In the genomic region with DNA sequence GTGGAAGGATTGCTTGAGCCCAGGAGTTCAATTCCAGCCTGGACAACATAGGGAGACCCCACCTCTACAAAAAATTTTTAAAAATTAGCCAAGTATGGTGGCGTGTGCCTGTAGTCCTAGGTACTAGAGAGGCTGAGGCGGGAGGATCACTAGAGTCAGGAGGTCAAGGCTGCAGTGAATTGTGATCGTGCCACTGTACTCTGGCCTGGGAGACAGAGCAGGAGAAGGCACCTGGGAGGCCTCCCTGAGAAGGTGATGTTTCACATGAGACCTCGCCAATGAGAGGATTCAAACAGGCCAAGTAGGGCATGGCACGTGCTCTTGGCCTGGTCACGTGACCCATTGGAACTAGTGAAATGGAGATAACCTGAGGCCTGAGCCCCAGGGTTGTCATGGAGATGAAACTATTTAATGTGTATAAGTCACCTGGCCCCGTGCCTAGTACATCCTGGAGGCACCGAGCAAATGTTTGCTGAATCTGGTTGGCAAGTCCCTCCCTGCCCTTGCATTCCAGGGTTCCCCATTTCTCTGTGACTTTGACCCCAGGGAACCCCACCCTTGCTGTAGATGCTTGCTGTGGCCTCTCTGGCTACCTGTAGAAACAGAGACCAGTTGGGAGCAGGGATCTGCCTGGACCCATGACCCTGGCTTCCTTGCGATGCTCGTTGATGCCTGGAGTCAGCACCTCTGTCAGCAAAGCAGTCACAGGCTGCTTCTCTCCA, we compare ENCODE assay signal across 1 cellular context.
TF ChIP-seq lines count a peak whose summit lies in the region.

No MANE protein-coding gene starts in this region.

TF ChIP-seq in HepG2, 621 proteins besides CTCF, POLR2A, EP300 and RAD21 (continued from another document and continues in another):
- TF ChIP-seq, protein P1, sequence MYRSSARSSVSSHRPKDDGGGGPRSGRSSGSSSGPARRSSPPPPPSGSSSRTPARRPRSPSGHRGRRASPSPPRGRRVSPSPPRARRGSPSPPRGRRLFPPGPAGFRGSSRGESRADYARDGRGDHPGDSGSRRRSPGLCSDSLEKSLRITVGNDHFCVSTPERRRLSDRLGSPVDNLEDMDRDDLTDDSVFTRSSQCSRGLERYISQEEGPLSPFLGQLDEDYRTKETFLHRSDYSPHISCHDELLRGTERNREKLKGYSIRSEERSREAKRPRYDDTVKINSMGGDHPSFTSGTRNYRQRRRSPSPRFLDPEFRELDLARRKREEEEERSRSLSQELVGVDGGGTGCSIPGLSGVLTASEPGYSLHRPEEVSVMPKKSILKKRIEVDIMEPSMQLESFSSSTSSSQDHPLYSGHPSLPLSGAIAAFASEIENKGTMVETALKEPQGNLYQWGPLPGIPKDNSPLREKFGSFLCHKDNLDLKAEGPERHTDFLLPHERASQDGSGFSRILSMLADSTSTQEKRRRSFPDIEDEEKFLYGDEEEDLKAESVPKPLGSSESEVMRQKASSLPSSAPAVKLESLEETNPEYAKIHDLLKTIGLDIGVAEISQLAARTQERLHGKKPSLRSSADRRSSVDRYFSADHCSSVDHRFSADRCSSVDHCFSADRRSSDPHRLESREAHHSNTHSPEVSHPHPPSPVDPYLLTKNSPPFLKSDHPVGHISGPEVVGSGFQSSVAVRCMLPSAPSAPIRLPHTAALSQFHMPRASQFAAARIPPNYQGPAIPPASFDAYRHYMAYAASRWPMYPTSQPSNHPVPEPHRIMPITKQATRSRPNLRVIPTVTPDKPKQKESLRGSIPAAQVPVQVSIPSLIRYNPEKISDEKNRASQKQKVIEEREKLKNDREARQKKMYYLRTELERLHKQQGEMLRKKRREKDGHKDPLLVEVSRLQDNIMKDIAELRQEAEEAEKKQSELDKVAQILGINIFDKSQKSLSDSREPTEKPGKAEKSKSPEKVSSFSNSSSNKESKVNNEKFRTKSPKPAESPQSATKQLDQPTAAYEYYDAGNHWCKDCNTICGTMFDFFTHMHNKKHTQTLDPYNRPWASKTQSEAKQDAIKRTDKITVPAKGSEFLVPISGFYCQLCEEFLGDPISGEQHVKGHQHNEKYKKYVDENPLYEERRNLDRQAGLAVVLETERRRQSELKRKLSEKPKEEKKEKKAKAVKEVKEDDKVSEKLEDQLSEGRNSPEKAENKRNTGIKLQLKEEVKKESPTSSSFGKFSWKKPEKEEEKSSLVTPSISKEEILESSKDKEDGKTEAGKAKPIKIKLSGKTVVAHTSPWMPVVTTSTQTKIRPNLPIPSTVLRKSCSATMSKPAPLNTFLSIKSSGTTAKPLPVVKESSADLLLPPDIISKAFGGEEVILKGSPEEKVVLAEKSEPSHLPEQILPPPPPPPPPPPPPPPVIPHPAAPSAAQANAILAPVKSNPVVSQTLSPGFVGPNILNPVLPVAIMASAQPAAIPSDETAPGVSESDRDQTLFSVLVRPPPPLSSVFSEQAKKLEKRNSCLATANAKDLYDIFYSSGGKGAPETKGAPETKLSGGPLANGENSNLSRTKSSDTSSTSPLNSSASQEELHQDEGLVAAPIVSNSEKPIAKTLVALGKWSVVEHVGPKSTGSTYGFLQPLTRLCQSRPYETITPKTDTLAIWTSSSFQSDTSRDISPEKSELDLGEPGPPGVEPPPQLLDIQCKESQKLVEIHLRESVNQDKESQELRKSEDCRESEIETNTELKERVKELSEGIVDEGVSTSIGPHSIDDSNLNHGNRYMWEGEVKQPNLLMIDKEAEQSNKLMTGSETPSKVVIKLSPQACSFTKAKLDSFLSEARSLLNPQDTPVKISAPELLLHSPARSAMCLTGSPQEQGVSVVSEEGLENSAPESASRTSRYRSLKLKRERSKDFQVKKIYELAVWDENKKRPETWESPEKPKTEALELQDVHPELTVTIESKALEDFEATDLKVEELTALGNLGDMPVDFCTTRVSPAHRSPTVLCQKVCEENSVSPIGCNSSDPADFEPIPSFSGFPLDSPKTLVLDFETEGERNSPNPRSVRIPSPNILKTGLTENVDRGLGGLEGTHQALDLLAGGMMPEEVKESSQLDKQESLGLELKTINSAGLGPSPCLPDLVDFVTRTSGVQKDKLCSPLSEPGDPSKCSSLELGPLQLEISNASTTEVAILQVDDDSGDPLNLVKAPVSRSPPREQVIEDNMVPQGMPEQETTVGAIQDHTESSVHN (CRISPR knock-in tag; IDR thresholded peaks at IDR 0.05): 0 out of 2 replicates have a peak, but pooled peaks have one; percentile 29
- no peak for TF ChIP-seq ZNF20 (CRISPR knock-in tag; IDR thresholded peaks at IDR 0.05)
- peak; percentile 93 for TF ChIP-seq HOXA3 (CRISPR knock-in tag; IDR thresholded peaks at IDR 0.05)
- TF ChIP-seq MXI1 (IDR thresholded peaks at IDR 0.05; ENCODE audit: borderline replicate concordance, low read depth, low read length): peak; percentile 21; the same call in 2 of the 3 replicates
- TF ChIP-seq KLF16 (CRISPR knock-in tag; IDR thresholded peaks at IDR 0.05): peak in 1 of 2 experiments; percentile 72; a peak in 1 of 4 replicates
- TF ChIP-seq, protein P2, sequence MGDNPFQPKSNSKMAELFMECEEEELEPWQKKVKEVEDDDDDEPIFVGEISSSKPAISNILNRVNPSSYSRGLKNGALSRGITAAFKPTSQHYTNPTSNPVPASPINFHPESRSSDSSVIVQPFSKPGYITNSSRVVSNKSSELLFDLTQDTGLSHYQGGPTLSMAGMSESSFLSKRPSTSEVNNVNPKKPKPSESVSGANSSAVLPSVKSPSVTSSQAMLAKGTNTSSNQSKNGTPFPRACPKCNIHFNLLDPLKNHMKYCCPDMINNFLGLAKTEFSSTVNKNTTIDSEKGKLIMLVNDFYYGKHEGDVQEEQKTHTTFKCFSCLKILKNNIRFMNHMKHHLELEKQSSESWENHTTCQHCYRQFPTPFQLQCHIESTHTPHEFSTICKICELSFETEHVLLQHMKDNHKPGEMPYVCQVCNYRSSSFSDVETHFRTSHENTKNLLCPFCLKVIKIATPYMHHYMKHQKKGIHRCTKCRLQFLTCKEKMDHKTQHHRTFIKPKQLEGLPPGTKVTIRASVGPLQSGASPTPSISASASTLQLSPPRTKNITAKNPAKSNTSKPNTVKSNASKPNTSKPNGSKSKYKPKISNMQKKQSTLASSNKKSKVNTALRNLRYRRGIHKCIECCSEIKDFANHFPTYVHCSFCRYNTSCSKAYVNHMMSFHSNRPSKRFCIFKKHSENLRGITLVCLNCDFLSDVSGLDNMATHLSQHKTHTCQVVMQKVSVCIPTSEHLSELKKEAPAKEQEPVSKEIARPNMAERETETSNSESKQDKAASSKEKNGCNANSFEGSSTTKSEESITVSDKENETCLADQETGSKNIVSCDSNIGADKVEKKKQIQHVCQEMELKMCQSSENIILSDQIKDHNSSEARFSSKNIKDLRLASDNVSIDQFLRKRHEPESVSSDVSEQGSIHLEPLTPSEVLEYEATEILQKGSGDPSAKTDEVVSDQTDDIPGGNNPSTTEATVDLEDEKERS (CRISPR knock-in tag; IDR thresholded peaks at IDR 0.05): peak; percentile 99
- TF ChIP-seq SPEN (CRISPR knock-in tag; IDR thresholded peaks at IDR 0.05; ENCODE audit: low read depth): peak; percentile 60; the same call in 1 of the 2 replicates
- TF ChIP-seq ZNF468 (CRISPR knock-in tag; IDR thresholded peaks at IDR 0.05): no peak
- TF ChIP-seq ZBTB8A (CRISPR knock-in tag; IDR thresholded peaks at IDR 0.05; ENCODE audit: borderline replicate concordance, low read depth): peak; percentile 83; the same call in 1 of the 2 replicates
- peak; percentile 91 for TF ChIP-seq MED13 (CRISPR knock-in tag; IDR thresholded peaks at IDR 0.05)
- TF ChIP-seq AKAP8 (CRISPR knock-in tag; IDR thresholded peaks at IDR 0.05): no peak
- TF ChIP-seq, protein P3, sequence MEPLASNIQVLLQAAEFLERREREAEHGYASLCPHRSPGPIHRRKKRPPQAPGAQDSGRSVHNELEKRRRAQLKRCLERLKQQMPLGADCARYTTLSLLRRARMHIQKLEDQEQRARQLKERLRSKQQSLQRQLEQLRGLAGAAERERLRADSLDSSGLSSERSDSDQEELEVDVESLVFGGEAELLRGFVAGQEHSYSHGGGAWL (CRISPR knock-in tag; IDR thresholded peaks at IDR 0.05): peak; percentile 93
- no peak for TF ChIP-seq ZNF101 (CRISPR knock-in tag; IDR thresholded peaks at IDR 0.05; ENCODE audit: borderline replicate concordance, low read depth)
- TF ChIP-seq CEBPZ (IDR thresholded peaks at IDR 0.05; ENCODE audit: low read length): no peak
- TF ChIP-seq POGZ (CRISPR knock-in tag; IDR thresholded peaks at IDR 0.05): peak; percentile 76; the same call in 1 of the 2 replicates
- peak; percentile 92 for TF ChIP-seq IKZF4 (CRISPR knock-in tag; IDR thresholded peaks at IDR 0.05; ENCODE audit: borderline replicate concordance, low read depth, not compliant biosample characterization)
- TF ChIP-seq ZSCAN12 (CRISPR knock-in tag; IDR thresholded peaks at IDR 0.05): no peak
- TF ChIP-seq, protein P4, sequence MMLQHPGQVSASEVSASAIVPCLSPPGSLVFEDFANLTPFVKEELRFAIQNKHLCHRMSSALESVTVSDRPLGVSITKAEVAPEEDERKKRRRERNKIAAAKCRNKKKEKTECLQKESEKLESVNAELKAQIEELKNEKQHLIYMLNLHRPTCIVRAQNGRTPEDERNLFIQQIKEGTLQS (CRISPR knock-in tag; IDR thresholded peaks at IDR 0.05): peak; percentile 32; the same call in 1 of the 2 replicates
- TF ChIP-seq NFIC (IDR thresholded peaks at IDR 0.05; ENCODE audit: low read length): peak; percentile 72; the same call in 1 of the 2 replicates
- peak; percentile 89; the same call in 1 of the 2 replicates for TF ChIP-seq ERF (CRISPR knock-in tag; IDR thresholded peaks at IDR 0.05)
- TF ChIP-seq ZBTB44 (CRISPR knock-in tag; IDR thresholded peaks at IDR 0.05): no peak
- no peak for TF ChIP-seq GLMP (CRISPR knock-in tag; IDR thresholded peaks at IDR 0.05; ENCODE audit: borderline replicate concordance)
- TF ChIP-seq, protein P5, sequence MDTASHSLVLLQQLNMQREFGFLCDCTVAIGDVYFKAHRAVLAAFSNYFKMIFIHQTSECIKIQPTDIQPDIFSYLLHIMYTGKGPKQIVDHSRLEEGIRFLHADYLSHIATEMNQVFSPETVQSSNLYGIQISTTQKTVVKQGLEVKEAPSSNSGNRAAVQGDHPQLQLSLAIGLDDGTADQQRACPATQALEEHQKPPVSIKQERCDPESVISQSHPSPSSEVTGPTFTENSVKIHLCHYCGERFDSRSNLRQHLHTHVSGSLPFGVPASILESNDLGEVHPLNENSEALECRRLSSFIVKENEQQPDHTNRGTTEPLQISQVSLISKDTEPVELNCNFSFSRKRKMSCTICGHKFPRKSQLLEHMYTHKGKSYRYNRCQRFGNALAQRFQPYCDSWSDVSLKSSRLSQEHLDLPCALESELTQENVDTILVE (CRISPR knock-in tag; IDR thresholded peaks at IDR 0.05): peak; percentile 83
- TF ChIP-seq ZNF136 (CRISPR knock-in tag; IDR thresholded peaks at IDR 0.05; ENCODE audit: low read depth): peak; percentile 80; the same call in 1 of the 2 replicates
- peak; percentile 83 for TF ChIP-seq ZNF292 (CRISPR knock-in tag; IDR thresholded peaks at IDR 0.05; ENCODE audit: borderline replicate concordance, low read depth)
- no peak for TF ChIP-seq GMEB2 (CRISPR knock-in tag; IDR thresholded peaks at IDR 0.05; ENCODE audit: low read depth)
- peak; percentile 96 for TF ChIP-seq ZFY (CRISPR knock-in tag; IDR thresholded peaks at IDR 0.05)
- no peak for TF ChIP-seq HOXA7 (CRISPR knock-in tag; IDR thresholded peaks at IDR 0.05)
